Comparison of ENCODE assay signal across 8 cellular contexts in the genomic region with DNA sequence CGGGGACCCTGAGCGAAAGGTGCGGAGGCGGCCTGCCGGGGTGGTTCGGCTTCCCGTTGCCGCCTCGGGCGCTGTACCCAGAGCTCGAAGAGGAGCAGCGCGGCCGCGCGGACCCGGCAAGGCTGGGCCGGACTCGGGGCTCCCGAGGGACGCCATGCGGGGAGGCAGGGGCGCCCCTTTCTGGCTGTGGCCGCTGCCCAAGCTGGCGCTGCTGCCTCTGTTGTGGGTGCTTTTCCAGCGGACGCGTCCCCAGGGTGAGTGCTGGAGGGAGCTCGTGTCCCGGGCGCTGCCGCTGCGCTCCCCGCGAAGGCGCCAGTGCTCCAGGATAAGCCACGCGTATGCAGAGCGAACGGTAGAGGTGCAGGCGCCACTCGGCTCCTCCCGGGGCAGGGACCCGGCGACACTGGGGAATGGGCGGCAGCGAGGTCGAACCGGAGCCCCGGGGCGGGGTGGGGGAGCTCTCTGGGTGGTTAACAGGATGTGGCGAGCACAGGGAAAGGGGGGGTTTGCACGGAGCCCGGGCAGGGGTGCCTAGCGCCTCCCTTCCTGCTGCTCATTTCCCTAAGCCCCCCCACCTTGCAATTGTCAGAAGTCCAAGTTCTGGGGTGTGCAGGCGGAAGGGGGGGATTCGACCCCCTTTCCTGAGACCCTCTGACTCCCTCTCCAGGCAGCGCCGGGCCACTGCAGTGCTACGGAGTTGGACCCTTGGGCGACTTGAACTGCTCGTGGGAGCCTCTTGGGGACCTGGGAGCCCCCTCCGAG. TPM values are rescaled to one million over a fixed set of nuclear protein-coding genes. Genes with fewer than 3 reads are reported as not detected.
DNase-seq lines count a peak whose midpoint lies in the region; ATAC-seq and TF ChIP-seq lines count a peak whose summit lies in the region.

A gene (plus strand): TSS at position 44 of the 762 bp plus-strand sequence. CDS start 111 bp downstream, at position 155.

- no peaks in the 10 kb centered on the region for H3K27me3 Mint-ChIP-seq in activated T-cell treated with anti-CD3 and anti-CD28 coated beads, Interleukin-2, amount 50 U/mL, for 4 hours (ENCODE audit: low read depth)

- H3K27ac ChIP-seq in PC-3 (ENCODE audit: low read length) (no peak within 1 kb of the TSS), fibroblast of lung (ENCODE audit: insufficient read depth, low read length) (no peak within 1 kb of the TSS), neural cell (ENCODE audit: low read length) (no peak within 1 kb of the TSS), stomach smooth muscle (ENCODE audit: low read length) (no peak within 1 kb of the TSS)

- peaks cover 5% of the 10 kb centered on the region for H3K36me3 Mint-ChIP-seq in activated T-cell treated with anti-CD3 and anti-CD28 coated beads, Interleukin-2, amount 50 U/mL, for 4 hours (ENCODE audit: insufficient read depth)

- H3K9ac ChIP-seq in PC-3 (ENCODE audit: low read length) = peak within 1 kb of the TSS; percentile 64
- peak within 1 kb of the TSS; percentile 23 for H3K9ac ChIP-seq in fibroblast of lung (ENCODE audit: insufficient read depth, low read length)
- peak within 1 kb of the TSS; percentile 65 for H3K9ac ChIP-seq in neural cell (ENCODE audit: low read length)
- peak within 1 kb of the TSS; percentile 21 to 45 for H3K9ac ChIP-seq in stomach smooth muscle (ENCODE audit: low read length in 2 of 2)

- no peak for TF ChIP-seq EP300 in neural cell (conservative IDR thresholded peaks at IDR 0.05; ENCODE audit: poor library complexity, severe bottlenecking)

- H2AFZ ChIP-seq in PC-3 (ENCODE audit: low read length) (peak within 1 kb of the TSS; percentile 96), fibroblast of lung (ENCODE audit: low read length) (peak within 1 kb of the TSS; percentile 80), neural cell (ENCODE audit: low read depth, low read length) (peak within 1 kb of the TSS; percentile 73)

- H3K4me2 ChIP-seq in PC-3 (ENCODE audit: low read length) (peak within 1 kb of the TSS; percentile 97), fibroblast of lung (ENCODE audit: extremely low read depth, insufficient read depth, low read length) (peak within 1 kb of the TSS; percentile 97), neural cell (ENCODE audit: low read length) (peak within 1 kb of the TSS; percentile 39)

- BruUV-seq in PC-3 (replicated peaks; lab: Mats Ljungman, UMichigan) = TSS peak; percentile 35

- peak; percentile 36 for DNase-seq in NCI-H1436 (lab: John Stamatoyannopoulos, UW)
- no peak for DNase-seq in NCI-H1436 treated with DMSO at 0.1 percent for 48 hours (lab: John Stamatoyannopoulos, UW)
- DNase-seq in PC-3 = peak; percentile 63
- DNase-seq in activated T-cell treated with anti-CD3 and anti-CD28 coated beads, Interleukin-2, amount 50 U/mL, for 4 hours = peak; percentile 66
- peak; percentile 30 to 51 for DNase-seq in fibroblast of lung (ENCODE audit: low read depth in 2 of 2)

- POLR2A ChIA-PET in PC-3 (lab: Charles Lee; ENCODE audit: unreplicated experiment) = interaction anchor here (0.5 to 0.6 kb wide), 2 partner anchors 50 to 80 kb away, joined by 4 to 5 read pairs; a partner anchor contains a TSS

- intact Hi-C loops in PC-3 (cut with micrococcal nuclease) = loop anchor here (2.0 kb wide), 1 partner anchor 151 kb away; no protein-coding TSS in a partner anchor

- peak; percentile 50 for TF ChIP-seq RAD21 in neural cell (conservative IDR thresholded peaks at IDR 0.05)

- H4K20me1 ChIP-seq in PC-3 (ENCODE audit: low read length) = no peaks in the 10 kb centered on the region
- H4K20me1 ChIP-seq in fibroblast of lung (ENCODE audit: control insufficient read depth, extremely low read depth, insufficient read depth, low read length) = no peaks in the 10 kb centered on the region
- no peaks in the 10 kb centered on the region for H4K20me1 ChIP-seq in neural cell (ENCODE audit: insufficient read depth)

- H3K36me3 ChIP-seq in PC-3 (ENCODE audit: low read depth, low read length) = no peaks in the 10 kb centered on the region
- H3K36me3 ChIP-seq in fibroblast of lung (ENCODE audit: control insufficient read depth, insufficient read depth, low read length) = no peaks in the 10 kb centered on the region
- H3K36me3 ChIP-seq in neural cell (ENCODE audit: insufficient read depth, low read length) = no peaks in the 10 kb centered on the region
- no peaks in the 10 kb centered on the region for H3K36me3 ChIP-seq in stomach smooth muscle (ENCODE audit: control insufficient read depth in 2 of 2, insufficient read depth in 2 of 2, low read length in 2 of 2)

- H3K9me3 Mint-ChIP-seq in activated T-cell treated with anti-CD3 and anti-CD28 coated beads, Interleukin-2, amount 50 U/mL, for 4 hours = no peaks in the 10 kb centered on the region

- no peaks in the 10 kb centered on the region for H3F3A ChIP-seq in PC-3 (ENCODE audit: low read length, unreplicated experiment)
- H3F3A ChIP-seq in neural cell (ENCODE audit: insufficient read depth, low read length, poor library complexity, severe bottlenecking) = no peaks in the 10 kb centered on the region

- H3K4me1 ChIP-seq in PC-3 (ENCODE audit: insufficient read depth, low read length) (no peaks in the 10 kb centered on the region), fibroblast of lung (ENCODE audit: control insufficient read depth, extremely low read depth, insufficient read depth, low read length) (no peaks in the 10 kb centered on the region), stomach smooth muscle (ENCODE audit: control insufficient read depth, insufficient read depth, low read length) (peaks cover 10% of the 10 kb centered on the region)

- ATAC-seq in HG03442 (IDR thresholded peaks at IDR 0.05; ENCODE audit: unreplicated experiment) (peak; percentile 54), PC-3 (peak; percentile 80)
- ATAC-seq in activated T-cell treated with anti-CD3 and anti-CD28 coated beads, Interleukin-2, amount 50 U/mL, for 4 hours = peak; percentile 79 to 84

- H3K9me3 ChIP-seq in PC-3 (ENCODE audit: low read length) (no peaks in the 10 kb centered on the region), fibroblast of lung (ENCODE audit: control insufficient read depth, insufficient read depth, low read depth, low read length) (no peaks in the 10 kb centered on the region), neural cell (ENCODE audit: low read length) (no peaks in the 10 kb centered on the region), stomach smooth muscle (ENCODE audit: control insufficient read depth in 2 of 2, low read length in 2 of 2) (no peaks in the 10 kb centered on the region)

- H3K9me2 ChIP-seq in PC-3 (replicated peaks; ENCODE audit: low read length) (no peaks in the 10 kb centered on the region), neural cell (ENCODE audit: insufficient read depth, low read length) (no peaks in the 10 kb centered on the region)

- no peaks in the 10 kb centered on the region for H3K79me2 ChIP-seq in PC-3 (ENCODE audit: low read length)
- no peaks in the 10 kb centered on the region for H3K79me2 ChIP-seq in fibroblast of lung (ENCODE audit: control insufficient read depth, insufficient read depth, low read length)
- no peaks in the 10 kb centered on the region for H3K79me2 ChIP-seq in neural cell (replicated peaks; ENCODE audit: insufficient read depth, low read length)

- H3K27me3 ChIP-seq in PC-3 (ENCODE audit: low read length) = no peaks in the 10 kb centered on the region
- H3K27me3 ChIP-seq in fibroblast of lung (ENCODE audit: control insufficient read depth, insufficient read depth, low read length) = peaks cover 8% of the 10 kb centered on the region
- H3K27me3 ChIP-seq in neural cell (ENCODE audit: insufficient read depth, low read depth, low read length) = peaks cover 19% of the 10 kb centered on the region
- H3K27me3 ChIP-seq in stomach smooth muscle (ENCODE audit: control insufficient read depth in 1 of 2, insufficient read depth in 2 of 2, low read length in 2 of 2) = peaks cover 15 to 18% of the 10 kb centered on the region in 2 donors

- peaks cover 31% of the 10 kb centered on the region for H3K4me1 Mint-ChIP-seq in activated T-cell treated with anti-CD3 and anti-CD28 coated beads, Interleukin-2, amount 50 U/mL, for 4 hours (ENCODE audit: low read depth)

- CTCF ChIA-PET in PC-3 (lab: Charles Lee) = interaction anchor here (0.6 to 1.1 kb wide), 8 partner anchors 26 to 166 kb away, joined by 3 to 14 read pairs (median 3); a partner anchor contains a TSS

- peak; percentile 74 for TF ChIP-seq CTCF in PC-3 (conservative IDR thresholded peaks at IDR 0.05; ENCODE audit: low read depth, low read length)
- TF ChIP-seq CTCF in fibroblast of lung (conservative IDR thresholded peaks at IDR 0.05 in 1 of 2, IDR thresholded peaks at IDR 0.05 in 1 of 2; ENCODE audit: low read depth in 1 of 2, low read length in 2 of 2) = peak; percentile 75 to 80
- TF ChIP-seq CTCF in neural cell (IDR thresholded peaks at IDR 0.05; ENCODE audit: poor library complexity, severe bottlenecking) = peak; percentile 76

- H3K4me3 Mint-ChIP-seq in activated T-cell treated with anti-CD3 and anti-CD28 coated beads, Interleukin-2, amount 50 U/mL, for 4 hours = peak within 1 kb of the TSS; percentile 93

- H3K4me3 ChIP-seq in PC-3 (ENCODE audit: low read length) (peak within 1 kb of the TSS; percentile 83), fibroblast of lung (replicated peaks in 1 of 4; ENCODE audit: control extremely low read depth in 1 of 4, insufficient read depth in 1 of 4, low read depth in 3 of 4, low read length in 4 of 4) (peak within 1 kb of the TSS; percentile 55 to 73 (median 63)), neural cell (ENCODE audit: low read length) (peak within 1 kb of the TSS; percentile 87), stomach smooth muscle (ENCODE audit: low read length in 2 of 2) (peak within 1 kb of the TSS; percentile 59 to 74)

TF ChIP-seq in neural cell, 6 proteins besides CTCF, POLR2A, EP300 and RAD21 (continues in another document):
- TF ChIP-seq TAF1 (IDR thresholded peaks at IDR 0.05; ENCODE audit: low read depth) (peak; percentile 38), MXI1 (conservative IDR thresholded peaks at IDR 0.05; ENCODE audit: poor library complexity, severe bottlenecking) (peak; percentile 60), POLR2AphosphoS5 (IDR thresholded peaks at IDR 0.05) (peak; percentile 13), SMC3 (conservative IDR thresholded peaks at IDR 0.05; ENCODE audit: poor library complexity) (peak; percentile 64)

RNA-seq across cellular contexts. Expression of the gene that starts here (rescaled TPM):
- 14.2 and 14.7 TPM in 2 replicates for total RNA-seq in PC-3 (2014; rRNA removed)
- total RNA-seq in activated T-cell treated with anti-CD3 and anti-CD28 coated beads, Interleukin-2, amount 50 U/mL, for 4 hours = 100 to 1,000 TPM in 1 of 3 donors, 10 to 100 TPM in 2; 91.2 to 102 (median 94.0) TPM
- 2.1 and 2.6 TPM in 2 replicates for total RNA-seq in fibroblast of lung
- 0.84 and 1.2 TPM in 2 replicates for polyA plus RNA-seq in fibroblast of lung
- polyA plus RNA-seq in fibroblast of lung (2012) = 1.0 and 1.4 TPM in 2 replicates
- 0.85 and 0.98 TPM in 2 replicates for polyA minus RNA-seq in fibroblast of lung (ENCODE audit: low replicate concordance)
- 1.0 and 1.6 TPM in 2 replicates for polyA plus RNA-seq in neural cell
- polyA minus RNA-seq in neural cell = 0.97 and 1.3 TPM in 2 replicates

Comparison
In these comparisons a context has a peak if more than half of its experiments do, and no peak if none do; other contexts are left out.
1. H3K4me2 ChIP-seq: peak in every context shown above with its lines; median percentile 97 in PC-3; 97 in fibroblast of lung; 39 in neural cell.